Comparison of ENCODE assay signal across 32 cellular contexts in the genomic region with DNA sequence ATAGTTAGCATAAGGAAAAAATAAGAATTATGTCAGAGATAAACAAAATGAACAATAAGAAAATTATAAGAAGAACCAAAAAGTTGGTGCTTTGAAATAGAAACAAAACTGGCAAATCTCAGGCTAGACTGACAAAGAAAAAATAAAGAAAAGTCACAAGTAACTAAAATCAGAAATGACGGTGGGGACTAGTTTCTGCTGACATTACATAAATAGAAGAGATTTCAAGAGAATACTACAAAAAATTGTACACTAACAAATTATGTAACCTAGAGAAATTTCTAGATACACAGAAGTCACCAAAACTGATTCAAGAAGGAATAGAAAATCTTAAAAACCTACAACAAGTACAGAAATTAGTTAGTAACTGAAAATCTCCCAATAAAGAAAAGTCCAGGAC.
"Had no signal": no experiment of that assay in that cellular context is flagged by ENCODE, and none has a peak within 500 bp of the region (broad histone marks: within the 10 kb centered on the region; RNA-seq: fewer than 3 reads in every experiment).

No MANE protein-coding gene starts in this region.

- ATAC-seq: Panc1 had no signal

- H3K27ac ChIP-seq: PC-9, RWPE1, SJSA1 had no signal

- H3K27me3 ChIP-seq: MG63, SJSA1 had no signal

- H2AFZ ChIP-seq: PC-9 had no signal

- H3K9me3 ChIP-seq: MG63, SJSA1, SK-N-SH had no signal

- H3K36me3 ChIP-seq: MG63, SJSA1 had no signal

- H3K4me1 ChIP-seq: SJSA1 had no signal

- H3K9ac ChIP-seq: SK-N-SH had no signal

- DNase-seq: Kasumi-1, MG63, NCI-H1048, NCI-H1092 treated with DMSO at 0.1 percent for 48 hours, NCI-H1105 treated with DMSO at 0.1 percent for 48 hours, NCI-H1417, NCI-H1436, NCI-H146, NCI-H1694, NCI-H187, NCI-H1930, NCI-H2029 treated with DMSO at 0.1 percent for 48 hours, NCI-H2081 treated with DMSO at 0.1 percent for 48 hours, NCI-H2107, NCI-H2171, NCI-H226, NCI-H446 treated with DMSO at 0.1 percent for 48 hours, NCI-H510A, NCI-H524, NCI-H526, NCI-H69, NCI-H748 treated with DMSO at 0.1 percent for 48 hours, NCI-H82, PC-9, Right ventricle myocardium superior, SHP77 treated with DMSO at 0.1 percent for 48 hours, SK-N-SH, SW 1271, T-helper 1 cell had no signal

- H3K4me3 ChIP-seq: MG63, PC-9, SJSA1 had no signal

- H3K4me2 ChIP-seq: PC-9, SK-N-SH had no signal
